Comparison of ENCODE assay signal across 23 cellular contexts in the genomic region with DNA sequence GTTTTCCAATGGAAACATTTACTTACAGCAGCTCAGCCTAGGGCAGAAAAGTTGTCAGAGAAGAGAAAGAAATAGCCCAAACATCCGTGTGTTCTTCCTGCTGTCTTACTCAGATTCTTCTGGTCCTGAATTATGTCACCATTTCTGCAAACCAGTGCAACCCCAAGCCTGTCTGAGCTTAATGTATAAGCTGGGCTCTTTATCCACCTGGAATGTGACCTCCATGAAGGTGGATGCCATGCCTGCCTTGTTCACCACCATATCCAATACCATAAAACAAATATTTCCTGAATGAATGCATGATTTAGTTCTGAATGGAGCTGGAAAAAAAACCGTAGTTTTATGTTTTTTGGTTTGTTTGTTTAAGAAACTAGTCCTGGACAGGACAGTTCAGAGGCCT.
"Had no signal": no experiment of that assay in that cellular context is flagged by ENCODE, and none has a peak within 500 bp of the region (broad histone marks: within the 10 kb centered on the region; RNA-seq: fewer than 3 reads in every experiment).

No MANE protein-coding gene starts in this region.

- H3K36me3 ChIP-seq: colonic mucosa, esophagus muscularis mucosa, left ventricle myocardium inferior, lower lobe of right lung, neutrophil, pancreas, right lobe of liver, suprapubic skin, transverse colon, vagina had no signal

- H3K4me1 ChIP-seq: colonic mucosa, esophagus muscularis mucosa, left ventricle myocardium inferior, lower lobe of right lung, pancreas, right lobe of liver, transverse colon, vagina had no signal

- H3K9me3 ChIP-seq: colonic mucosa, esophagus muscularis mucosa, lower lobe of right lung, neutrophil, pancreas, right lobe of liver, suprapubic skin, transverse colon, vagina had no signal

- DNase-seq: colonic mucosa; effector CD8-positive, alpha-beta T cell; foreskin melanocyte; hypothalamus; immature natural killer cell; islet precursor cell; left cardiac atrium; left ventricle myocardium inferior; lower lobe of right lung; pancreas; right lobe of liver; small intestine; stimulated activated CD4-positive, alpha-beta T cell treated with anti-CD3 and anti-CD28 coated beads, Interleukin-12 subunit alpha, Interleukin-12 subunit beta, amount 100 ng/mL, for 4 hours; stimulated activated CD4-positive, alpha-beta T cell treated with anti-CD3 and anti-CD28 coated beads, Interleukin-1b, Interleukin-23, amount 100 ng/mL, for 48 hours; stimulated activated CD4-positive, alpha-beta T cell treated with anti-CD3 and anti-CD28 coated beads, Interleukin-4, amount 100 ng/mL, for 1 hour; stimulated activated CD8-positive, alpha-beta memory T cell treated with anti-CD3 and anti-CD28 coated beads, Interleukin-4, amount 100 ng/mL, for 48 hours; stimulated activated naive CD4-positive, alpha-beta T cell; stimulated activated naive CD8-positive, alpha-beta T cell treated with anti-CD3 and anti-CD28 coated beads, Interleukin-15, amount 100 ng/mL, for 72 hours; transverse colon had no signal

- H3K27me3 ChIP-seq: colonic mucosa, esophagus muscularis mucosa, neutrophil, pancreas, right lobe of liver, suprapubic skin, transverse colon, vagina had no signal

- H3K4me3 ChIP-seq: colonic mucosa, esophagus muscularis mucosa, left ventricle myocardium inferior, lower lobe of right lung, pancreas, right lobe of liver, suprapubic skin, transverse colon, vagina had no signal

- H3K27ac ChIP-seq: colonic mucosa, esophagus muscularis mucosa, left ventricle myocardium inferior, lower lobe of right lung, neutrophil, pancreas, right lobe of liver, suprapubic skin, transverse colon, vagina had no signal
